ENCODE assay signal across 16 cellular contexts in the genomic region with DNA sequence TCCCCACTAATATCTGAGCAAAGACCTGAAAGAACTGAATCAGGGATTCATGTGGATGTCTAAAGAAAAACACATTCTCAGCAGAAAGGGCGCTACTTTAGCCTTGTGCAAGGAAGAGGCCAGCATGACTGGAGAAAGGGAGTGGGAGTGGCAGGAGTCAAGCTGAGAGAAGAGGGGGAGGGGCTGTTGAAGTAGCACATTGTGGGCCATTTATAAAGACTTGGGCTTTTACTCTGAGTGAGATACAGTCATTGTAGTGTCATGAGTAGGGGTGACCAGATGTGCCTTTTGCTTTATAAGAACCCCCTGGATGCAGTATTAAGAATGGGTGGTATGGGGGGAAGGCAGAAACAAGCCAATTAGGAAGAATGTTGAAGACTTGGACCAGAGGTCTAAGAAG.
DNase-seq lines count a peak whose midpoint lies in the region; ATAC-seq and TF ChIP-seq lines count a peak whose summit lies in the region.
"Had no signal": no experiment of that assay in that cellular context is flagged by ENCODE, and none has a peak within 500 bp of the region (broad histone marks: within the 10 kb centered on the region; RNA-seq: fewer than 3 reads in every experiment).

No MANE protein-coding gene starts in this region.

- H3K4me3 ChIP-seq in trophoblast cell (ENCODE audit: low read depth, low read length), result no peak overlapping the region
- H3K4me3 ChIP-seq: BLaER1 had no signal

- H3K27me3 Mint-ChIP-seq in chondrocyte (ENCODE audit: low read depth), result no peaks in the 10 kb centered on the region

- no peak overlapping the region for H3K23ac ChIP-seq in trophoblast cell (ENCODE audit: low read length)

- H3K14ac ChIP-seq in trophoblast cell (ENCODE audit: low read length), result no peak overlapping the region

- ATAC-seq in left cardiac atrium, result no peak

- no peak overlapping the region for H3K18ac ChIP-seq in trophoblast cell (ENCODE audit: low read length)

- H4K12ac ChIP-seq in trophoblast cell (ENCODE audit: low read depth, low read length), result no peak overlapping the region

- H2BK120ac ChIP-seq in trophoblast cell (ENCODE audit: insufficient read depth, low read length, poor library complexity), result peak overlapping the region; percentile 14

- H2AK5ac ChIP-seq in trophoblast cell (ENCODE audit: low read length), result no peak overlapping the region

- peaks cover 4% of the 10 kb centered on the region for H3K79me1 ChIP-seq in trophoblast cell (ENCODE audit: low read length)

- H4K91ac ChIP-seq in trophoblast cell (ENCODE audit: low read depth, low read length), result peak overlapping the region; percentile 70

- no peaks in the 10 kb centered on the region for H3K36me3 ChIP-seq in trophoblast cell (ENCODE audit: control insufficient read depth in 1 of 2, insufficient read depth in 2 of 2, low read length in 2 of 2)
- H3K36me3 ChIP-seq: BLaER1 had no signal

- H3K27ac ChIP-seq in trophoblast cell (ENCODE audit: low read depth, low read length), result no peak overlapping the region
- H3K27ac ChIP-seq: BLaER1, HL-60 had no signal

- H3K4me1 ChIP-seq in trophoblast cell (ENCODE audit: control insufficient read depth in 1 of 2, insufficient read depth in 2 of 2, low read length in 2 of 2), result peaks cover 2 to 3% of the 10 kb centered on the region in 2 experiments

- H3K36me3 Mint-ChIP-seq in chondrocyte (ENCODE audit: low read depth), result no peaks in the 10 kb centered on the region
- H3K36me3 Mint-ChIP-seq: CD8-positive, alpha-beta memory T cell had no signal

- H3K9ac ChIP-seq in trophoblast cell (ENCODE audit: low read length), result no peak overlapping the region
- H3K9ac ChIP-seq: BLaER1 had no signal

- H3K4ac ChIP-seq in trophoblast cell (ENCODE audit: low read depth, low read length), result no peak overlapping the region

- no peaks in the 10 kb centered on the region for H3K27me3 ChIP-seq in trophoblast cell (ENCODE audit: insufficient read depth, low read length)
- H3K27me3 ChIP-seq: BLaER1 had no signal

- H3K4me2 ChIP-seq in trophoblast cell (ENCODE audit: low read length), result no peak overlapping the region
- H3K4me2 ChIP-seq: BLaER1 had no signal

- no peak overlapping the region for H3K4me3 Mint-ChIP-seq in chondrocyte (ENCODE audit: unreplicated experiment)
- H3K4me3 Mint-ChIP-seq: CD8-positive, alpha-beta memory T cell had no signal

- WGBS in trophoblast cell (ENCODE audit: extremely low coverage, insufficient coverage, insufficient read length), result no CpG with 5 or more reads among the region's 1 CpG

- no peak overlapping the region for H2BK12ac ChIP-seq in trophoblast cell (ENCODE audit: low read length)

- H3K79me2 ChIP-seq in trophoblast cell (ENCODE audit: control insufficient read depth, insufficient read depth, low read length, poor library complexity), result no peaks in the 10 kb centered on the region

- no peak overlapping the region for H2AFZ ChIP-seq in trophoblast cell (ENCODE audit: insufficient read depth, low read length, poor library complexity)

- H3K9me3 Mint-ChIP-seq in chondrocyte (ENCODE audit: low read depth), result peaks cover 4% of the 10 kb centered on the region

- peaks cover 34% of the 10 kb centered on the region for H3K4me1 Mint-ChIP-seq in chondrocyte (ENCODE audit: low read depth)
- H3K4me1 Mint-ChIP-seq: CD8-positive, alpha-beta memory T cell had no signal

- intact Hi-C loops in left cardiac atrium (cut with DNase I), result no loop called here

- no peak overlapping the region for H2BK5ac ChIP-seq in trophoblast cell (ENCODE audit: low read depth, low read length, poor library complexity)

- H4K8ac ChIP-seq in trophoblast cell (ENCODE audit: low read depth, low read length), result no peak overlapping the region

- TF ChIP-seq CTCF in chondrocyte (IDR thresholded peaks at IDR 0.05), result no peak

- peak overlapping the region; percentile 14 for H3K27ac Mint-ChIP-seq in chondrocyte (ENCODE audit: unreplicated experiment)
- H3K27ac Mint-ChIP-seq: CD8-positive, alpha-beta memory T cell had no signal

- no peaks in the 10 kb centered on the region for H3K9me3 ChIP-seq in trophoblast cell (ENCODE audit: insufficient read depth, low read depth, low read length)

- peak; percentile 20 for DNase-seq in NCI-H748 (lab: John Stamatoyannopoulos, UW; ENCODE audit: unreplicated experiment)
- no peak for DNase-seq in NCI-H748 treated with DMSO at 0.1 percent for 48 hours (lab: John Stamatoyannopoulos, UW)
- DNase-seq in chondrocyte (ENCODE audit: low spot score), result no peak
- peak; percentile 24 for DNase-seq in left kidney (ENCODE audit: low read depth, low spot score)
- no peak for DNase-seq in trophoblast cell
- DNase-seq in left cardiac atrium, result no peak
- no peak for DNase-seq in GM03348 (ENCODE audit: low spot score)
- DNase-seq in hypothalamus (lab: John Stamatoyannopoulos, UW), result no peak
- DNase-seq: 8988T; CD8-positive, alpha-beta memory T cell; DND-41; GF-D8; NCI-H187; NCI-H526 treated with DMSO at 0.1 percent for 48 hours had no signal

Comparison
In these comparisons a context has a peak if more than half of its experiments do, and no peak if none do; other contexts are left out.
1. DNase-seq: peak in NCI-H748 (single experiment) and left kidney (single experiment); none in NCI-H748 treated with DMSO at 0.1 percent for 48 hours (single experiment), chondrocyte (single experiment), trophoblast cell (0 of 2), left cardiac atrium (single experiment), GM03348 (single experiment) and hypothalamus (0 of 51).